ENCODE assay signal across 25 cellular contexts in genomic region chr7:107494315-107494751, GRCh38. TPM values are rescaled to one million over a fixed set of nuclear protein-coding genes. Genes with fewer than 3 reads are reported as not detected.
A peak's percentile ranks its signal among the peaks of the same experiment; 100 is the strongest.
DNase-seq lines count a peak whose midpoint lies in the region; ATAC-seq and TF ChIP-seq lines count a peak whose summit lies in the region.
"Had no signal": no experiment of that assay in that cellular context is flagged by ENCODE, and none has a peak within 500 bp of the region (broad histone marks: within the 10 kb centered on the region; RNA-seq: fewer than 3 reads in every experiment).

No MANE protein-coding gene starts in this region.

- H3K4me3 Mint-ChIP-seq in natural killer cell treated with Interleukin-12 subunit alpha and Interleukin-12 subunit beta and Interleukin-15 and Interleukin-18, amount 100 ng/mL, for 72 hours, result no peak overlapping the region
- H3K4me3 Mint-ChIP-seq: activated naive CD8-positive, alpha-beta T cell treated with anti-CD3 and anti-CD28 coated beads, Interleukin-2, amount 50 U/mL, for 24 hours; nephron; T-cell had no signal

- H3K36me3 Mint-ChIP-seq in natural killer cell treated with Interleukin-12 subunit alpha and Interleukin-12 subunit beta and Interleukin-15 and Interleukin-18, amount 100 ng/mL, for 72 hours, result no peaks in the 10 kb centered on the region

- ATAC-seq in GM18909 (IDR thresholded peaks at IDR 0.05; ENCODE audit: poor library complexity, unreplicated experiment), result no peak
- ATAC-seq in natural killer cell treated with Interleukin-12 subunit alpha and Interleukin-12 subunit beta and Interleukin-15 and Interleukin-18, amount 100 ng/mL, for 72 hours, result no peak
- ATAC-seq: activated naive CD8-positive, alpha-beta T cell treated with anti-CD3 and anti-CD28 coated beads, Interleukin-2, amount 50 U/mL, for 24 hours; pancreas; T-cell had no signal

- H3K36me3 ChIP-seq in colonic mucosa (no peaks in the 10 kb centered on the region), esophagus muscularis mucosa (no peaks in the 10 kb centered on the region)
- H3K36me3 ChIP-seq: HAP-1, pancreas, SJCRH30, thoracic aorta had no signal

- no peak overlapping the region for H3K9ac ChIP-seq in colonic mucosa (ENCODE audit: low read depth in 2 of 2, low read length in 2 of 2)

- H3K27me3 ChIP-seq in colonic mucosa, result no peaks in the 10 kb centered on the region
- no peaks in the 10 kb centered on the region for H3K27me3 ChIP-seq in esophagus muscularis mucosa
- H3K27me3 ChIP-seq: pancreas, SJCRH30 had no signal

- H3K27me3 Mint-ChIP-seq in natural killer cell treated with Interleukin-12 subunit alpha and Interleukin-12 subunit beta and Interleukin-15 and Interleukin-18, amount 100 ng/mL, for 72 hours, result no peaks in the 10 kb centered on the region
- H3K27me3 Mint-ChIP-seq: activated naive CD8-positive, alpha-beta T cell treated with anti-CD3 and anti-CD28 coated beads, Interleukin-2, amount 50 U/mL, for 24 hours; T-cell had no signal

- peaks cover 17 to 23% of the 10 kb centered on the region in 2 donors for H3K4me1 Mint-ChIP-seq in natural killer cell treated with Interleukin-12 subunit alpha and Interleukin-12 subunit beta and Interleukin-15 and Interleukin-18, amount 100 ng/mL, for 72 hours (ENCODE audit: low read depth in 2 of 2)
- H3K4me1 Mint-ChIP-seq: activated naive CD8-positive, alpha-beta T cell treated with anti-CD3 and anti-CD28 coated beads, Interleukin-2, amount 50 U/mL, for 24 hours had no signal

- no peak for TF ChIP-seq EP300 in esophagus muscularis mucosa (IDR thresholded peaks at IDR 0.05)

- TF ChIP-seq POLR2A in esophagus muscularis mucosa (IDR thresholded peaks at IDR 0.05; ENCODE audit: low read depth), result no peak

- no peak overlapping the region for H3K27ac Mint-ChIP-seq in natural killer cell treated with Interleukin-12 subunit alpha and Interleukin-12 subunit beta and Interleukin-15 and Interleukin-18, amount 100 ng/mL, for 72 hours
- H3K27ac Mint-ChIP-seq: activated naive CD8-positive, alpha-beta T cell treated with anti-CD3 and anti-CD28 coated beads, Interleukin-2, amount 50 U/mL, for 24 hours; nephron; T-cell had no signal

- H3K9me3 ChIP-seq in colonic mucosa, result no peaks in the 10 kb centered on the region
- H3K9me3 ChIP-seq in esophagus muscularis mucosa, result no peaks in the 10 kb centered on the region
- H3K9me3 ChIP-seq: HAP-1, pancreas, SJCRH30, thoracic aorta had no signal

- peak; percentile 51 for DNase-seq in DMS153 (lab: John Stamatoyannopoulos, UW)
- peak; percentile 57 for DNase-seq in NCI-H146 treated with DMSO at 0.1 percent for 48 hours (lab: John Stamatoyannopoulos, UW; ENCODE audit: unreplicated experiment)
- DNase-seq in colonic mucosa, result no peak
- no peak for DNase-seq in esophagus muscularis mucosa (ENCODE audit: extremely low spot score)
- DNase-seq in natural killer cell treated with Interleukin-12 subunit alpha and Interleukin-12 subunit beta and Interleukin-15 and Interleukin-18, amount 100 ng/mL, for 72 hours (ENCODE audit: low spot score), result no peak
- no peak for DNase-seq in T-helper 9 cell
- DNase-seq: activated effector memory CD4-positive, alpha-beta T cell treated with anti-CD3 and anti-CD28 coated beads, Interleukin-2, amount 50 U/mL, for 16 hours; activated naive CD8-positive, alpha-beta T cell treated with anti-CD3 and anti-CD28 coated beads, Interleukin-2, amount 50 U/mL, for 24 hours; foreskin melanocyte; NCI-H1092 treated with DMSO at 0.1 percent for 48 hours; NCI-H2029; NCI-H2227 treated with DMSO at 0.1 percent for 48 hours; pancreas; SJCRH30; stimulated activated CD4-positive, alpha-beta T cell treated with anti-CD3 and anti-CD28 coated beads, Interleukin-4, amount 100 ng/mL, for 4 hours; stimulated activated naive CD4-positive, alpha-beta T cell treated with Interleukin-2 at 50 U/mL for 16 hours; T-cell had no signal

- H3K27ac ChIP-seq in 22Rv1, result peak overlapping the region; percentile 24
- H3K27ac ChIP-seq in colonic mucosa, result peak overlapping the region; percentile 15
- no peak overlapping the region for H3K27ac ChIP-seq in esophagus muscularis mucosa (replicated peaks in 1 of 4)
- H3K27ac ChIP-seq: pancreas, SJCRH30, thoracic aorta had no signal

- intact Hi-C loops in colonic mucosa (cut with DNase I) (no loop called here), esophagus muscularis mucosa (cut with DNase I) (no loop called here)

- TF ChIP-seq CTCF in 22Rv1 (IDR thresholded peaks at IDR 0.05) (no peak), colonic mucosa (IDR thresholded peaks at IDR 0.05) (no peak), esophagus muscularis mucosa (IDR thresholded peaks at IDR 0.05) (no peak)

- H3K9me3 Mint-ChIP-seq in natural killer cell treated with Interleukin-12 subunit alpha and Interleukin-12 subunit beta and Interleukin-15 and Interleukin-18, amount 100 ng/mL, for 72 hours, result no peaks in the 10 kb centered on the region
- H3K9me3 Mint-ChIP-seq: activated naive CD8-positive, alpha-beta T cell treated with anti-CD3 and anti-CD28 coated beads, Interleukin-2, amount 50 U/mL, for 24 hours had no signal

- H3K4me1 ChIP-seq in colonic mucosa, result no peaks in the 10 kb centered on the region
- no peaks in the 10 kb centered on the region for H3K4me1 ChIP-seq in esophagus muscularis mucosa
- H3K4me1 ChIP-seq: HAP-1, pancreas, SJCRH30 had no signal

- WGBS in esophagus muscularis mucosa, result 78% methylated on average over 3 of the region's 3 CpGs

- H3K4me3 ChIP-seq in colonic mucosa (no peak overlapping the region), esophagus muscularis mucosa (no peak overlapping the region)
- H3K4me3 ChIP-seq: HAP-1, pancreas, SJCRH30, thoracic aorta had no signal

RNA-seq across cellular contexts. Expression of gene GPR22, which starts 24.5 kb away (rescaled TPM):
- total RNA-seq in colonic mucosa (under 1 TPM in 1 of 2 donors, not detected in 1; 0.13 TPM), esophagus muscularis mucosa (under 1 TPM in 1 of 4 donors, not detected in 3; 0.33 TPM)
- total RNA-seq in natural killer cell treated with Interleukin-12 subunit alpha and Interleukin-12 subunit beta and Interleukin-15 and Interleukin-18, amount 100 ng/mL, for 72 hours, result not detected
- total RNA-seq: chondrocyte, lower leg skin, OCI-LY7, pancreas, SJCRH30, T-cell, thoracic aorta had no signal

Comparison
In these comparisons a context has a peak if more than half of its experiments do, and no peak if none do; other contexts are left out.
1. H3K27ac ChIP-seq: peak in 22Rv1 (single experiment) and colonic mucosa (single experiment); none in esophagus muscularis mucosa (0 of 4).
2. DNase-seq: peak in DMS153 (single experiment) and NCI-H146 treated with DMSO at 0.1 percent for 48 hours (single experiment); none in colonic mucosa (single experiment), esophagus muscularis mucosa (single experiment), natural killer cell treated with Interleukin-12 subunit alpha and Interleukin-12 subunit beta and Interleukin-15 and Interleukin-18, amount 100 ng/mL, for 72 hours (single experiment) and T-helper 9 cell (single experiment).